ENCODE assay signal across 33 cellular contexts in the genomic region with DNA sequence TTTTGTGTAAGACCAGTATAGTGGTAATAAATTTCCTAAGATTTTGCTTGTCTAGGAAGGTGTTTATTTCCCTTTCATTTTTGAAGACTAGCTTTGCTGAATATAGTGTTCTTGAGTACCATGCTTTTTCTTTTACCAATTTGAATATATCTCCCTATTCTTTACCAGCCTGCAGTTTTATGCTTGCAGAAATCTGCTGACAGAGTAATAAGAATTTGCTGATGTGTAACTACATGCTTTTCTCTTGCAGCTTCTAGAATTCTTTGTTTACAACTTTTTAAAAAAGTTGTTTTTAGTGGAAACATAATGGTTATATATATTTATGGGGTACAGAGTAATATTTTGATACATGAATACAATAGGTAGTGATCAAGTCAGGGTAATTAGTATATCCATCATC.
"Had no signal": no experiment of that assay in that cellular context is flagged by ENCODE, and none has a peak within 500 bp of the region (broad histone marks: within the 10 kb centered on the region; RNA-seq: fewer than 3 reads in every experiment).

No MANE protein-coding gene starts in this region.

- H3K4me3 ChIP-seq: adrenal gland, ascending aorta, body of pancreas, breast epithelium, cardiac muscle cell had no signal

- H3K27ac ChIP-seq: adrenal gland, ascending aorta, body of pancreas, brain microvascular endothelial cell, breast epithelium, cardiac muscle cell had no signal

- FAIRE-seq: bronchial epithelial cell had no signal

- H3K4me1 ChIP-seq: adrenal gland, ascending aorta, body of pancreas, breast epithelium had no signal

- H3K36me3 ChIP-seq: adrenal gland, ascending aorta, brain microvascular endothelial cell, breast epithelium, cardiac muscle cell had no signal

- ATAC-seq: activated naive CD4-positive, alpha-beta T cell treated with anti-CD3 and anti-CD28 coated beads, Interleukin-2, amount 50 U/mL, for 72 hours; activated naive CD8-positive, alpha-beta T cell treated with anti-CD3 and anti-CD28 coated beads, Interleukin-2, amount 50 U/mL, for 24 hours; activated T-cell treated with anti-CD3 and anti-CD28 coated beads, Interleukin-2, amount 50 U/mL, for 4 hours; activated T-cell treated with anti-CD3 and anti-CD28 coated beads, Interleukin-2, amount 50 U/mL, for 72 hours; activated T-helper 17 cell treated with anti-CD3 and anti-CD28 coated beads, Interleukin-2, amount 50 U/mL, for 72 hours; body of pancreas had no signal

- DNase-seq: activated effector memory CD4-positive, alpha-beta T cell treated with anti-CD3 and anti-CD28 coated beads, Interleukin-2, amount 50 U/mL, for 16 hours; activated effector memory CD4-positive, alpha-beta T cell treated with Interleukin-2 at 50 U/mL for 16 hours; activated gamma-delta T cell; activated gamma-delta T cell treated with Interleukin-2 at 50 U/mL for 16 hours; activated naive CD4-positive, alpha-beta T cell; activated naive CD4-positive, alpha-beta T cell treated with anti-CD3 and anti-CD28 coated beads for 36 hours; activated naive CD4-positive, alpha-beta T cell treated with anti-CD3 and anti-CD28 coated beads, Interleukin-2, amount 10 ng/mL, durations not matched to agents 7 days and 5 days; activated naive CD4-positive, alpha-beta T cell treated with anti-CD3 and anti-CD28 coated beads, Interleukin-2, amount 50 U/mL, for 16 hours; activated naive CD4-positive, alpha-beta T cell treated with Interleukin-2 at 50 U/mL for 16 hours; activated naive CD8-positive, alpha-beta T cell treated with anti-CD3 and anti-CD28 coated beads for 36 hours; activated naive CD8-positive, alpha-beta T cell treated with anti-CD3 and anti-CD28 coated beads, Interleukin-2, amount 10 ng/mL, durations not matched to agents 7 days and 5 days; activated naive CD8-positive, alpha-beta T cell treated with anti-CD3 and anti-CD28 coated beads, Interleukin-2, amount 50 U/mL, for 24 hours; activated T-cell treated with anti-CD3 and anti-CD28 coated beads, Interleukin-2, amount 50 U/mL, for 1 hour; activated T-cell treated with anti-CD3 and anti-CD28 coated beads, Interleukin-2, amount 50 U/mL, for 24 hours; activated T-cell treated with anti-CD3 and anti-CD28 coated beads, Interleukin-2, amount 50 U/mL, for 4 hours; activated T-cell treated with anti-CD3 and anti-CD28 coated beads, Interleukin-2, amount 50 U/mL, for 48 hours; activated T-cell treated with anti-CD3 and anti-CD28 coated beads, Interleukin-2, amount 50 U/mL, for 72 hours; adrenal gland; amniotic stem cell; amygdala; anterior cingulate cortex; aorta; body of pancreas; brain microvascular endothelial cell; caudate nucleus; central memory CD4-positive, alpha-beta T cell; cerebellar nuclear complex had no signal

- H3K9me3 ChIP-seq: adrenal gland, ascending aorta, body of pancreas, breast epithelium had no signal

- H3K27me3 ChIP-seq: adrenal gland, ascending aorta, body of pancreas, brain microvascular endothelial cell, breast epithelium, cardiac muscle cell had no signal
